In the genomic region with DNA sequence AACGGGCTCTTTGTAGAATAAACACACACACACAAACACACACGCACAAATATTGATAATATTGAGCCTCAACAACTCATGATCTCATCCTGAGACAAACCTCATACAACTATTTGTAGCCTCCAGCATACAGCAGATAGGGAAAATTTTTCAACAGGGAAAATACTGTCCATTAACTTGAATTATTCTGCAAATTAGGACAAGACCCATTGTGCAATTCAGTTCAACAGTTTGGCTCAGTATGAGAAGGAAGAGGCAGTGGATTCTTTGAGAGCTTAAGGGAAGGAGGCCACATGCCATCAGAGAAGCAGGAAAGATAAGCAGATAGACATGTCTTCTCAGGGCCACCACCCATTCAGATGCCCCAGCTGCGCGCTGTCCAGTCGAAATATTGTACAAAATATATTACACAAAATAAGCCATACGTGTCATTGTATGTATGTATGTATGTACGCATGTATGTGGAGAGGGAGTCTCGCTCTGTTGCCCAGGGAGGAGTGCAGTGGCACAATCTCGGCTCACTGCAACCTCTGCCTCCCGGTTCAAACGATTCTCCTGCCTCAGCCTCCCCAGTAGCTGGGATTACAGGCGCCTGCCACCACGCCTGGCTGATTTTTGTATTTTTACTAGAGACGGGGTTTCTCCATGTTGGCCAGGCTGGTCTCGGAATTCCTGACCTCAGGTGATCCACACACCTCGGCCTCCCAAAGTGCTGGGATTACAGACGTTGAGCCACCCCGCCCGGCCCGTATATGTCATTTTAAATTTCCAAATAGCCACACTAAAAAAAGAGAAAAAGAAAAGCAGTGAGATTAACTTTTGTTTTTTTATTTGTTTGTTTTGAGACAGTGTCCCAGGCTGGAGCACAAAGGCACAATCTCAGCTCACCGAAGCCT, we compare ENCODE assay signal across 1 cellular context.
TF ChIP-seq lines count a peak whose summit lies in the region.

No MANE protein-coding gene starts in this region.

TF ChIP-seq in HepG2, 621 proteins besides CTCF, POLR2A, EP300 and RAD21 (continued from another document):
- TF ChIP-seq, protein P1, sequence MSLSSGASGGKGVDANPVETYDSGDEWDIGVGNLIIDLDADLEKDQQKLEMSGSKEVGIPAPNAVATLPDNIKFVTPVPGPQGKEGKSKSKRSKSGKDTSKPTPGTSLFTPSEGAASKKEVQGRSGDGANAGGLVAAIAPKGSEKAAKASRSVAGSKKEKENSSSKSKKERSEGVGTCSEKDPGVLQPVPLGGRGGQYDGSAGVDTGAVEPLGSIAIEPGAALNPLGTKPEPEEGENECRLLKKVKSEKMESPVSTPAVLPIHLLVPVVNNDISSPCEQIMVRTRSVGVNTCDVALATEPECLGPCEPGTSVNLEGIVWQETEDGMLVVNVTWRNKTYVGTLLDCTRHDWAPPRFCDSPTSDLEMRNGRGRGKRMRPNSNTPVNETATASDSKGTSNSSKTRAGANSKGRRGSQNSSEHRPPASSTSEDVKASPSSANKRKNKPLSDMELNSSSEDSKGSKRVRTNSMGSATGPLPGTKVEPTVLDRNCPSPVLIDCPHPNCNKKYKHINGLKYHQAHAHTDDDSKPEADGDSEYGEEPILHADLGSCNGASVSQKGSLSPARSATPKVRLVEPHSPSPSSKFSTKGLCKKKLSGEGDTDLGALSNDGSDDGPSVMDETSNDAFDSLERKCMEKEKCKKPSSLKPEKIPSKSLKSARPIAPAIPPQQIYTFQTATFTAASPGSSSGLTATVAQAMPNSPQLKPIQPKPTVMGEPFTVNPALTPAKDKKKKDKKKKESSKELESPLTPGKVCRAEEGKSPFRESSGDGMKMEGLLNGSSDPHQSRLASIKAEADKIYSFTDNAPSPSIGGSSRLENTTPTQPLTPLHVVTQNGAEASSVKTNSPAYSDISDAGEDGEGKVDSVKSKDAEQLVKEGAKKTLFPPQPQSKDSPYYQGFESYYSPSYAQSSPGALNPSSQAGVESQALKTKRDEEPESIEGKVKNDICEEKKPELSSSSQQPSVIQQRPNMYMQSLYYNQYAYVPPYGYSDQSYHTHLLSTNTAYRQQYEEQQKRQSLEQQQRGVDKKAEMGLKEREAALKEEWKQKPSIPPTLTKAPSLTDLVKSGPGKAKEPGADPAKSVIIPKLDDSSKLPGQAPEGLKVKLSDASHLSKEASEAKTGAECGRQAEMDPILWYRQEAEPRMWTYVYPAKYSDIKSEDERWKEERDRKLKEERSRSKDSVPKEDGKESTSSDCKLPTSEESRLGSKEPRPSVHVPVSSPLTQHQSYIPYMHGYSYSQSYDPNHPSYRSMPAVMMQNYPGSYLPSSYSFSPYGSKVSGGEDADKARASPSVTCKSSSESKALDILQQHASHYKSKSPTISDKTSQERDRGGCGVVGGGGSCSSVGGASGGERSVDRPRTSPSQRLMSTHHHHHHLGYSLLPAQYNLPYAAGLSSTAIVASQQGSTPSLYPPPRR (CRISPR knock-in tag; IDR thresholded peaks at IDR 0.05; ENCODE audit: borderline replicate concordance) = 0 out of 2 replicates have a peak, but pooled peaks have one; percentile 20
TF ChIP-seq in HepG2: peak in this region for 16.
